Comparison of ENCODE assay signal across 31 cellular contexts in genomic region chr6:98020222-98020621, GRCh38.
"Had no signal": no experiment of that assay in that cellular context is flagged by ENCODE, and none has a peak within 500 bp of the region (broad histone marks: within the 10 kb centered on the region; RNA-seq: fewer than 3 reads in every experiment).

No MANE protein-coding gene starts in this region.

- H3K4me1 Mint-ChIP-seq: naive thymus-derived CD4-positive, alpha-beta T cell; natural killer cell; nephron; stimulated activated memory B cell treated with anti-CD40 and anti-IgM and Interleukin-4, amounts not matched to agents 10 μg/mL and 1 μg/mL and 100 μg/mL, for 72 hours; stimulated activated naive CD8-positive, alpha-beta T cell treated with anti-CD3 and anti-CD28 coated beads, Interleukin-15, amount 100 ng/mL, for 72 hours had no signal

- H2AFZ ChIP-seq: parathyroid adenoma had no signal

- H3K36me3 Mint-ChIP-seq: naive thymus-derived CD4-positive, alpha-beta T cell; natural killer cell; stimulated activated memory B cell treated with anti-CD40 and anti-IgM and Interleukin-4, amounts not matched to agents 10 μg/mL and 1 μg/mL and 100 μg/mL, for 72 hours; type B pancreatic cell had no signal

- H3K9ac ChIP-seq: parathyroid adenoma had no signal

- DNase-seq: naive thymus-derived CD4-positive, alpha-beta T cell; natural killer cell; occipital lobe; ovary; posterior cingulate gyrus; psoas muscle; right cardiac atrium; right lobe of liver; sigmoid colon; small intestine; spleen; stimulated activated CD4-positive, alpha-beta T cell treated with anti-CD3 and anti-CD28 coated beads, Interleukin-12 subunit alpha, Interleukin-12 subunit beta, amount 100 ng/mL, for 4 hours; stimulated activated CD4-positive, alpha-beta T cell treated with anti-CD3 and anti-CD28 coated beads, Interleukin-1b, Interleukin-23, amount 100 ng/mL, for 48 hours; stimulated activated CD4-positive, alpha-beta T cell treated with anti-CD3 and anti-CD28 coated beads, Interleukin-4, amount 100 ng/mL, for 1 hour; stimulated activated CD4-positive, alpha-beta T cell treated with anti-CD3 and anti-CD28 coated beads, Interleukin-4, amount 100 ng/mL, for 4 hours; stimulated activated CD8-positive, alpha-beta memory T cell treated with anti-CD3 and anti-CD28 coated beads, Interleukin-4, amount 100 ng/mL, for 48 hours; stimulated activated naive CD4-positive, alpha-beta T cell; stimulated activated naive CD8-positive, alpha-beta T cell treated with anti-CD3 and anti-CD28 coated beads, Interleukin-15, amount 100 ng/mL, for 72 hours; stimulated activated naive CD8-positive, alpha-beta T cell treated with anti-CD3 and anti-CD28 coated beads, Interleukin-15, Interleukin-2, amounts not matched to agents 100 U/mL and 50 U/mL, for 24 hours; substantia nigra; testis; tibial artery; transverse colon; upper lobe of right lung; uterus had no signal

- H3K27me3 ChIP-seq: ovary, right lobe of liver, sigmoid colon, spleen, suprapubic skin, testis, tibial artery, transverse colon, upper lobe of right lung, uterus had no signal

- H3K4me3 ChIP-seq: ovary, psoas muscle, right lobe of liver, sigmoid colon, spleen, suprapubic skin, testis, tibial artery, transverse colon, upper lobe of right lung, uterus had no signal

- H3K4me1 ChIP-seq: parathyroid adenoma, psoas muscle, right lobe of liver, sigmoid colon, spleen, suprapubic skin, testis, tibial artery, transverse colon, upper lobe of right lung, uterus had no signal

- H3K27ac ChIP-seq: ovary, parathyroid adenoma, psoas muscle, right lobe of liver, sigmoid colon, spleen, suprapubic skin, testis, tibial artery, transverse colon, upper lobe of right lung, uterus had no signal

- H3K79me2 ChIP-seq: parathyroid adenoma had no signal

- H3K27me3 Mint-ChIP-seq: naive thymus-derived CD4-positive, alpha-beta T cell; progenitor cell of endocrine pancreas; stimulated activated memory B cell treated with anti-CD40 and anti-IgM and Interleukin-4, amounts not matched to agents 10 μg/mL and 1 μg/mL and 100 μg/mL, for 72 hours; stimulated activated naive CD8-positive, alpha-beta T cell treated with anti-CD3 and anti-CD28 coated beads, Interleukin-15, amount 100 ng/mL, for 72 hours; type B pancreatic cell had no signal

- ATAC-seq: naive thymus-derived CD4-positive, alpha-beta T cell; natural killer cell; psoas muscle; right cardiac atrium; right lobe of liver; stimulated activated memory B cell treated with anti-CD40 and anti-IgM and Interleukin-4, amounts not matched to agents 10 μg/mL and 1 μg/mL and 100 μg/mL, for 72 hours; stimulated activated naive CD8-positive, alpha-beta T cell treated with anti-CD3 and anti-CD28 coated beads, Interleukin-15, amount 100 ng/mL, for 72 hours; stimulated activated naive CD8-positive, alpha-beta T cell treated with anti-CD3 and anti-CD28 coated beads, Interleukin-15, Interleukin-2, amounts not matched to agents 100 U/mL and 50 U/mL, for 24 hours; upper lobe of right lung had no signal

- H3K27ac Mint-ChIP-seq: naive thymus-derived CD4-positive, alpha-beta T cell; natural killer cell; nephron; progenitor cell of endocrine pancreas; stimulated activated memory B cell treated with anti-CD40 and anti-IgM and Interleukin-4, amounts not matched to agents 10 μg/mL and 1 μg/mL and 100 μg/mL, for 72 hours; stimulated activated naive CD8-positive, alpha-beta T cell treated with anti-CD3 and anti-CD28 coated beads, Interleukin-15, amount 100 ng/mL, for 72 hours; type B pancreatic cell had no signal

- H3K4me3 Mint-ChIP-seq: naive thymus-derived CD4-positive, alpha-beta T cell; natural killer cell; nephron; stimulated activated memory B cell treated with anti-CD40 and anti-IgM and Interleukin-4, amounts not matched to agents 10 μg/mL and 1 μg/mL and 100 μg/mL, for 72 hours; stimulated activated naive CD8-positive, alpha-beta T cell treated with anti-CD3 and anti-CD28 coated beads, Interleukin-15, amount 100 ng/mL, for 72 hours; type B pancreatic cell had no signal

- H3K9me3 Mint-ChIP-seq: nephron; stimulated activated memory B cell treated with anti-CD40 and anti-IgM and Interleukin-4, amounts not matched to agents 10 μg/mL and 1 μg/mL and 100 μg/mL, for 72 hours; type B pancreatic cell had no signal

- H3K36me3 ChIP-seq: ovary, right lobe of liver, sigmoid colon, spleen, suprapubic skin, tibial artery, transverse colon, upper lobe of right lung, uterus had no signal

- H3K9me3 ChIP-seq: ovary, psoas muscle, right lobe of liver, sigmoid colon, spleen, suprapubic skin, testis, tibial artery, transverse colon, upper lobe of right lung, uterus had no signal
